In genomic region chr16:56932588-56933265, GRCh38 we compare ENCODE assay signal across 8 cellular contexts. TPM values are rescaled to one million over a fixed set of nuclear protein-coding genes. Genes with fewer than 3 reads are reported as not detected.
DNase-seq lines count a peak whose midpoint lies in the region; ATAC-seq and TF ChIP-seq lines count a peak whose summit lies in the region.

No MANE protein-coding gene starts in this region.

- H3K9ac ChIP-seq in OCI-LY1 (ENCODE audit: low read length) = peak overlapping the region; percentile 93

- H3K27me3 Mint-ChIP-seq in naive thymus-derived CD8-positive, alpha-beta T cell = no peaks in the 10 kb centered on the region
- H3K27me3 Mint-ChIP-seq in type B pancreatic cell = no peaks in the 10 kb centered on the region

- ATAC-seq in HG03066 (IDR thresholded peaks at IDR 0.05; ENCODE audit: low read depth, unreplicated experiment) (peak; percentile 7), HG02852 (IDR thresholded peaks at IDR 0.05; ENCODE audit: unreplicated experiment) (no peak)
- ATAC-seq in naive thymus-derived CD8-positive, alpha-beta T cell = peak in 1 of 2 donors; percentile 3

- DNase-seq in GM03348 (ENCODE audit: low spot score) (peak; percentile 73), fibroblast of the aortic adventitia (ENCODE audit: low read depth) (peak; percentile 75), type B pancreatic cell (ENCODE audit: extremely low spot score, unreplicated experiment) (peak; percentile 73)
- peak; percentile 23 for DNase-seq in activated effector memory CD4-positive, alpha-beta T cell treated with Interleukin-2 at 50 U/mL for 16 hours
- DNase-seq in naive thymus-derived CD8-positive, alpha-beta T cell = peak in 7 of 10 donors; percentile 11 to 40 (median 31)

- H3K9me2 ChIP-seq in OCI-LY1 (ENCODE audit: low read depth, low read length) = no peaks in the 10 kb centered on the region

- POLR2A ChIA-PET in naive thymus-derived CD8-positive, alpha-beta T cell (lab: Charles Lee) = interaction anchor here (0.6 to 4.4 kb wide), 29 partner anchors 9 to 325 kb away, joined by 3 to 35 read pairs (median 5); partner anchors contain the start of genes MT2A and NLRC5

- H3K36me3 ChIP-seq in OCI-LY1 (ENCODE audit: insufficient read depth, low read length) = peaks cover 52% of the 10 kb centered on the region

- H4K20me1 ChIP-seq in OCI-LY1 (ENCODE audit: insufficient read depth, low read length) = no peaks in the 10 kb centered on the region

- H3K4me1 Mint-ChIP-seq in naive thymus-derived CD8-positive, alpha-beta T cell = peaks cover 23 to 61% (median 46%) of the 10 kb centered on the region in 4 donors
- peaks cover 17% of the 10 kb centered on the region for H3K4me1 Mint-ChIP-seq in type B pancreatic cell (ENCODE audit: unreplicated experiment)

- peak overlapping the region; percentile 99 for H3K4me3 ChIP-seq in OCI-LY1 (ENCODE audit: low read depth, low read length, poor library complexity, severe bottlenecking)
- peak overlapping the region; percentile 93 for H3K4me3 ChIP-seq in fibroblast of the aortic adventitia (ENCODE audit: low read depth, low read length)

- no peaks in the 10 kb centered on the region for H3F3A ChIP-seq in OCI-LY1 (ENCODE audit: insufficient read depth, low read length)

- no peaks in the 10 kb centered on the region for H3K9me3 ChIP-seq in OCI-LY1 (ENCODE audit: low read length)

- H3K36me3 Mint-ChIP-seq in naive thymus-derived CD8-positive, alpha-beta T cell = peaks cover 0 to 34% (median 14%) of the 10 kb centered on the region in 3 donors
- H3K36me3 Mint-ChIP-seq in type B pancreatic cell = peaks cover 29% of the 10 kb centered on the region

- H3K4me3 Mint-ChIP-seq in naive thymus-derived CD8-positive, alpha-beta T cell = peak overlapping the region; percentile 94 to 99 (median 98)
- H3K4me3 Mint-ChIP-seq in type B pancreatic cell = peak overlapping the region; percentile 93

- no peak overlapping the region for H2AFZ ChIP-seq in OCI-LY1 (ENCODE audit: low read length)

- H3K79me2 ChIP-seq in OCI-LY1 (ENCODE audit: insufficient read depth, low read length) = peaks cover 35% of the 10 kb centered on the region

- peak overlapping the region; percentile 98 for H3K27ac ChIP-seq in OCI-LY1 (ENCODE audit: low read depth, low read length, poor library complexity, severe bottlenecking)

- peak overlapping the region; percentile 90 to 99 (median 97) for H3K27ac Mint-ChIP-seq in naive thymus-derived CD8-positive, alpha-beta T cell
- peak overlapping the region; percentile 95 for H3K27ac Mint-ChIP-seq in type B pancreatic cell

- H3K4me2 ChIP-seq in OCI-LY1 (ENCODE audit: low read length) = peak overlapping the region; percentile 97

- no peak for TF ChIP-seq CTCF in OCI-LY1 (IDR thresholded peaks at IDR 0.05; ENCODE audit: low read length)
- TF ChIP-seq CTCF in fibroblast of the aortic adventitia (IDR thresholded peaks at IDR 0.05; ENCODE audit: insufficient read depth, low read length) = no peak
- TF ChIP-seq CTCF in type B pancreatic cell (conservative IDR thresholded peaks at IDR 0.05) = peak; percentile 12

- H3K9me3 Mint-ChIP-seq in naive thymus-derived CD8-positive, alpha-beta T cell = no peaks in the 10 kb centered on the region
- no peaks in the 10 kb centered on the region for H3K9me3 Mint-ChIP-seq in type B pancreatic cell

- H3K4me1 ChIP-seq in OCI-LY1 (ENCODE audit: insufficient read depth, low read length, severe bottlenecking) = peaks cover 73% of the 10 kb centered on the region

- no peaks in the 10 kb centered on the region for H3K27me3 ChIP-seq in OCI-LY1 (ENCODE audit: insufficient read depth, low read length)

RNA-seq across cellular contexts. Expression of gene HERPUD1, which starts 0.8 kb away (rescaled TPM):
- total RNA-seq in fibroblast of the aortic adventitia (ENCODE audit: low replicate concordance) (34.0 and 151 TPM in 2 replicates), type B pancreatic cell (ENCODE audit: low replicate concordance) (98.8 and 155 TPM in 2 replicates)
- total RNA-seq in naive thymus-derived CD8-positive, alpha-beta T cell = 100 to 1,000 TPM; 190 to 214 TPM
- polyA plus RNA-seq in naive thymus-derived CD8-positive, alpha-beta T cell = 10 to 100 TPM; 43.8 to 88.6 (median 57.6) TPM

RNA-seq across cellular contexts. Expression of gene CETP, which starts 29.0 kb away (rescaled TPM):
- total RNA-seq in fibroblast of the aortic adventitia (ENCODE audit: low replicate concordance) = not detected in 2 replicates
- under 1 TPM in 1 of 2 experiments, not detected in 1; 0.27 TPM for total RNA-seq in naive thymus-derived CD8-positive, alpha-beta T cell
- under 1 TPM in 2 of 3 donors, not detected in 1; 0.20 to 0.21 TPM for polyA plus RNA-seq in naive thymus-derived CD8-positive, alpha-beta T cell
- not detected in 2 replicates for total RNA-seq in type B pancreatic cell (ENCODE audit: low replicate concordance)

RNA-seq across cellular contexts. Expression of gene NLRC5, which starts 56.6 kb away (rescaled TPM):
- total RNA-seq in fibroblast of the aortic adventitia (ENCODE audit: low replicate concordance) = 13.0 and 31.0 TPM in 2 replicates
- total RNA-seq in naive thymus-derived CD8-positive, alpha-beta T cell = 100 to 1,000 TPM; 474 to 488 TPM
- 100 to 1,000 TPM in 1 of 3 donors, 10 to 100 TPM in 2; 70.4 to 137 (median 80.0) TPM for polyA plus RNA-seq in naive thymus-derived CD8-positive, alpha-beta T cell
- 1.7 and 2.7 TPM in 2 replicates for total RNA-seq in type B pancreatic cell (ENCODE audit: low replicate concordance)

Comparison
In these comparisons a context has a peak if more than half of its experiments do, and no peak if none do; other contexts are left out.
1. DNase-seq: peak in every context shown above with its lines; median percentile 75 in fibroblast of the aortic adventitia; 73 in GM03348; 73 in type B pancreatic cell; 31 in naive thymus-derived CD8-positive, alpha-beta T cell; 23 in activated effector memory CD4-positive, alpha-beta T cell treated with Interleukin-2 at 50 U/mL for 16 hours.
2. RNA of gene NLRC5, which starts 56.6 kb away (total RNA-seq): 474 to 488 TPM in naive thymus-derived CD8-positive, alpha-beta T cell; 13.0 to 31.0 TPM in fibroblast of the aortic adventitia and 1.7 to 2.7 TPM in type B pancreatic cell; every median in the first group is over 10 times any median in the second.